11 cellular contexts compared by ENCODE assay signal in genomic region chr11:2891291-2891690, GRCh38. TPM values are rescaled to one million over a fixed set of nuclear protein-coding genes. Genes with fewer than 3 reads are reported as not detected.
DNase-seq lines count a peak whose midpoint lies in the region; ATAC-seq and TF ChIP-seq lines count a peak whose summit lies in the region.
"Had no signal": no experiment of that assay in that cellular context is flagged by ENCODE, and none has a peak within 500 bp of the region (broad histone marks: within the 10 kb centered on the region; RNA-seq: fewer than 3 reads in every experiment).

No MANE protein-coding gene starts in this region.

- intact Hi-C loops in stomach (cut with DNase I; ENCODE audit: low total_unique reads), result no loop called here
- intact Hi-C loops in left colon (cut with DNase I, micrococcal nuclease), result loop anchor here in 1 of 2 donors (5.0 to 10.0 kb wide), 2 partner anchors 359 to 466 kb away; no protein-coding TSS in a partner anchor

- H3K4me3 ChIP-seq in epithelial cell of proximal tubule (ENCODE audit: low read depth, low read length), result peak overlapping the region; percentile 16
- H3K4me3 ChIP-seq in stomach, result peak overlapping the region in 1 of 4 donors; percentile 23

- no peak for TF ChIP-seq EP300 in stomach (IDR thresholded peaks at IDR 0.05)

- no peaks in the 10 kb centered on the region for H3K36me3 Mint-ChIP-seq in activated T-cell treated with anti-CD3 and anti-CD28 coated beads, Interleukin-2, amount 50 U/mL, for 24 hours (ENCODE audit: low read depth)
- no peaks in the 10 kb centered on the region for H3K36me3 Mint-ChIP-seq in activated T-cell treated with anti-CD3 and anti-CD28 coated beads, Interleukin-2, amount 50 U/mL, for 4 hours (ENCODE audit: insufficient read depth)

- no peak for TF ChIP-seq POLR2A in stomach (IDR thresholded peaks at IDR 0.05)

- no peaks in the 10 kb centered on the region for H3K9me3 ChIP-seq in stomach
- H3K9me3 ChIP-seq: Caco-2 had no signal

- H3K27me3 Mint-ChIP-seq in activated T-cell treated with anti-CD3 and anti-CD28 coated beads, Interleukin-2, amount 50 U/mL, for 24 hours, result no peaks in the 10 kb centered on the region
- no peaks in the 10 kb centered on the region for H3K27me3 Mint-ChIP-seq in activated T-cell treated with anti-CD3 and anti-CD28 coated beads, Interleukin-2, amount 50 U/mL, for 4 hours (ENCODE audit: low read depth)

- H3K9me3 Mint-ChIP-seq in activated T-cell treated with anti-CD3 and anti-CD28 coated beads, Interleukin-2, amount 50 U/mL, for 24 hours, result no peaks in the 10 kb centered on the region
- no peaks in the 10 kb centered on the region for H3K9me3 Mint-ChIP-seq in activated T-cell treated with anti-CD3 and anti-CD28 coated beads, Interleukin-2, amount 50 U/mL, for 4 hours
- H3K9me3 Mint-ChIP-seq: activated T-cell treated with anti-CD3 and anti-CD28 coated beads, Interleukin-2, amount 50 U/mL, for 72 hours had no signal

- WGBS in stomach, 5 donors, result 31 to 53% (median 33%) methylated on average over 4 to 5 of the region's 5 CpGs

- H3K4me1 ChIP-seq in stomach, result peaks cover 23 to 56% (median 49%) of the 10 kb centered on the region in 4 donors

- no peak for ATAC-seq in activated T-cell treated with anti-CD3 and anti-CD28 coated beads, Interleukin-2, amount 50 U/mL, for 4 hours
- ATAC-seq in left colon, result no peak
- ATAC-seq in GM19463 (IDR thresholded peaks at IDR 0.05; ENCODE audit: unreplicated experiment), result no peak

- H3K27me3 ChIP-seq in stomach, result no peaks in the 10 kb centered on the region

- H3K4me1 Mint-ChIP-seq in activated T-cell treated with anti-CD3 and anti-CD28 coated beads, Interleukin-2, amount 50 U/mL, for 24 hours (ENCODE audit: low read depth), result peaks cover 24% of the 10 kb centered on the region
- peaks cover 25% of the 10 kb centered on the region for H3K4me1 Mint-ChIP-seq in activated T-cell treated with anti-CD3 and anti-CD28 coated beads, Interleukin-2, amount 50 U/mL, for 4 hours (ENCODE audit: low read depth)

- peak overlapping the region; percentile 84 for H3K27ac Mint-ChIP-seq in activated T-cell treated with anti-CD3 and anti-CD28 coated beads, Interleukin-2, amount 50 U/mL, for 24 hours

- DNase-seq in activated T-cell treated with anti-CD3 and anti-CD28 coated beads, Interleukin-2, amount 50 U/mL, for 24 hours, result peak; percentile 47
- DNase-seq in activated T-cell treated with anti-CD3 and anti-CD28 coated beads, Interleukin-2, amount 50 U/mL, for 4 hours, result no peak
- peak; percentile 18 for DNase-seq in OCI-M1 (lab: John Stamatoyannopoulos, UW)
- no peak for DNase-seq in epithelial cell of proximal tubule (ENCODE audit: low read depth)
- DNase-seq in stomach, result no peak
- DNase-seq in ecto neural progenitor cell (ENCODE audit: low spot score), result no peak
- no peak for DNase-seq in left colon

- TF ChIP-seq CTCF in epithelial cell of proximal tubule (conservative IDR thresholded peaks at IDR 0.05; ENCODE audit: low read depth, low read length) (peak; percentile 32), stomach (IDR thresholded peaks at IDR 0.05) (no peak)

- H3K36me3 ChIP-seq in stomach, result no peaks in the 10 kb centered on the region

- H3K4me3 Mint-ChIP-seq in activated T-cell treated with anti-CD3 and anti-CD28 coated beads, Interleukin-2, amount 50 U/mL, for 24 hours, result no peak overlapping the region
- H3K4me3 Mint-ChIP-seq in activated T-cell treated with anti-CD3 and anti-CD28 coated beads, Interleukin-2, amount 50 U/mL, for 4 hours, result no peak overlapping the region

- peak overlapping the region; percentile 57 to 87 (median 72) for H3K27ac ChIP-seq in stomach
- H3K27ac ChIP-seq: KMS-11 had no signal

RNA-seq across cellular contexts. Expression of gene CDKN1C, which starts 5.7 kb away (rescaled TPM):
- 1 to 10 TPM in 1 of 3 donors, under 1 TPM in 2; 0.71 to 1.0 (median 0.76) TPM for total RNA-seq in activated T-cell treated with anti-CD3 and anti-CD28 coated beads, Interleukin-2, amount 50 U/mL, for 4 hours
- total RNA-seq in epithelial cell of proximal tubule, result 12.7 and 27.7 TPM in 2 replicates
- 10 to 100 TPM; 10.5 to 99.1 (median 14.2) TPM for total RNA-seq in stomach
- polyA plus RNA-seq in stomach, result 10 to 100 TPM; 41.7 to 51.0 (median 42.9) TPM
- total RNA-seq in left colon, result 10 to 100 TPM in 1 of 2 donors, 1 to 10 TPM in 1; 5.8 to 10.6 TPM

RNA-seq across cellular contexts. Expression of gene PHLDA2, which starts 37.9 kb away (rescaled TPM):
- 10 to 100 TPM in 1 of 3 donors, 1 to 10 TPM in 2; 6.9 to 11.0 (median 8.6) TPM for total RNA-seq in activated T-cell treated with anti-CD3 and anti-CD28 coated beads, Interleukin-2, amount 50 U/mL, for 4 hours
- 63.1 and 97.2 TPM in 2 replicates for total RNA-seq in epithelial cell of proximal tubule
- 10 to 100 TPM in 1 of 5 donors, 1 to 10 TPM in 1, not detected in 3; 3.1 to 34.2 TPM for total RNA-seq in stomach
- polyA plus RNA-seq in stomach, result 10 to 100 TPM; 19.7 to 32.7 (median 25.5) TPM
- 10 to 100 TPM; 29.9 to 36.7 TPM for total RNA-seq in left colon

Comparison
In these comparisons a context has a peak if more than half of its experiments do, and no peak if none do; other contexts are left out.
1. DNase-seq: peak in activated T-cell treated with anti-CD3 and anti-CD28 coated beads, Interleukin-2, amount 50 U/mL, for 24 hours (single experiment) and OCI-M1 (single experiment); none in activated T-cell treated with anti-CD3 and anti-CD28 coated beads, Interleukin-2, amount 50 U/mL, for 4 hours (single experiment), epithelial cell of proximal tubule (single experiment), stomach (single experiment), ecto neural progenitor cell (single experiment) and left colon (0 of 2).